9 cellular contexts compared by ENCODE assay signal in genomic region chr2:63023444-63023843, GRCh38. TPM values are rescaled to one million over a fixed set of nuclear protein-coding genes. Genes with fewer than 3 reads are reported as not detected.
DNase-seq lines count a peak whose midpoint lies in the region; ATAC-seq, FAIRE-seq and TF ChIP-seq lines count a peak whose summit lies in the region.
"Had no signal": no experiment of that assay in that cellular context is flagged by ENCODE, and none has a peak within 500 bp of the region (broad histone marks: within the 10 kb centered on the region; RNA-seq: fewer than 3 reads in every experiment).

No MANE protein-coding gene starts in this region.

- no peak overlapping the region for H3K18ac ChIP-seq in H1 (ENCODE audit: extremely low read depth, low read length)

- H2BK12ac ChIP-seq in H1 (ENCODE audit: low read depth, low read length): no peak overlapping the region

- no peak overlapping the region for H2AK5ac ChIP-seq in H1 (ENCODE audit: low read depth, low read length)

- no peak overlapping the region for H3K4me3 ChIP-seq in H1 (ENCODE audit: extremely low read depth in 1 of 4, insufficient read depth in 2 of 4, low read depth in 3 of 4, low read length in 4 of 4)
- H3K4me3 ChIP-seq in lower lobe of right lung: no peak overlapping the region

- no peak for TF ChIP-seq EP300 in H1 (IDR thresholded peaks at IDR 0.05; ENCODE audit: borderline replicate concordance in 1 of 2, low read depth in 2 of 2, low read length in 2 of 2)

- H3K79me2 ChIP-seq in H1 (ENCODE audit: control insufficient read depth in 1 of 2, insufficient read depth in 2 of 2, low read length in 2 of 2): no peaks in the 10 kb centered on the region

- H2BK15ac ChIP-seq in H1 (ENCODE audit: low read length): no peak overlapping the region

- no peaks in the 10 kb centered on the region; a peak in 1 of 4 replicates for H3K9me3 ChIP-seq in H1 (ENCODE audit: insufficient read depth in 2 of 2, low read depth in 1 of 2, low read length in 1 of 2)
- H3K9me3 ChIP-seq in lower lobe of right lung: no peaks in the 10 kb centered on the region

- H4K8ac ChIP-seq in H1 (ENCODE audit: extremely low read depth, insufficient read depth, low read length): no peak overlapping the region

- no peak overlapping the region for H3K56ac ChIP-seq in H1 (replicated peaks; ENCODE audit: insufficient read length, low read depth, low read length)

- peak in 2 of 3 experiments; percentile 59 to 73; a peak in 3 of 4 replicates for TF ChIP-seq CTCF in H1 (IDR thresholded peaks at IDR 0.05; ENCODE audit: control extremely low read depth in 1 of 3, insufficient read depth in 1 of 3, low read depth in 1 of 3, low read length in 3 of 3)
- no peak for TF ChIP-seq CTCF in lower lobe of right lung (IDR thresholded peaks at IDR 0.05)

- H3K4me2 ChIP-seq in H1 (ENCODE audit: insufficient read depth in 1 of 2, low read depth in 2 of 2, low read length in 2 of 2): no peak overlapping the region

- H3K23ac ChIP-seq in H1 (ENCODE audit: insufficient read length): no peak overlapping the region

- no peak overlapping the region for H2BK5ac ChIP-seq in H1 (ENCODE audit: low read depth, low read length)

- H3K79me1 ChIP-seq in H1 (ENCODE audit: low read depth, low read length): no peaks in the 10 kb centered on the region

- peak; percentile 87 to 92 for TF ChIP-seq RAD21 in H1 (IDR thresholded peaks at IDR 0.05 in 1 of 2, conservative IDR thresholded peaks at IDR 0.05 in 1 of 2; ENCODE audit: low read depth in 2 of 2, low read length in 2 of 2)

- CTCF ChIA-PET in H1 (lab: Charles Lee; ENCODE audit: partially characterized antibody): interaction anchor here (0.6 to 2.1 kb wide), 14 partner anchors 12 to 586 kb away, joined by 3 to 6 read pairs (median 3); no protein-coding TSS in a partner anchor

- intact Hi-C loops in lower lobe of right lung (cut with DNase I): no loop called here

- H3K4me1 ChIP-seq in H1 (replicated peaks in 1 of 4; ENCODE audit: control insufficient read depth in 3 of 4, insufficient read depth in 4 of 4, low read length in 3 of 4) (no peaks in the 10 kb centered on the region), lower lobe of right lung (no peaks in the 10 kb centered on the region)

- no peak overlapping the region for H3K9ac ChIP-seq in H1 (replicated peaks in 1 of 4; ENCODE audit: extremely low read depth in 1 of 4, low read depth in 3 of 4, low read length in 3 of 4)

- no peak overlapping the region for H3K14ac ChIP-seq in H1 (ENCODE audit: insufficient read length)

- no peaks in the 10 kb centered on the region for H3K36me3 ChIP-seq in H1 (ENCODE audit: control insufficient read depth in 2 of 4, insufficient read depth in 4 of 4, low read length in 3 of 4)
- peaks cover 4% of the 10 kb centered on the region for H3K36me3 ChIP-seq in lower lobe of right lung

- no peak overlapping the region for H4K5ac ChIP-seq in H1 (ENCODE audit: insufficient read length, low read depth, low read length)

- H3K23me2 ChIP-seq in H1 (ENCODE audit: low read depth, low read length): no peaks in the 10 kb centered on the region; the same call in 1 of the 2 replicates

- peak; percentile 18 for DNase-seq in AG08396 (ENCODE audit: low spot score)
- DNase-seq in GM18507 (ENCODE audit: extremely low spot score, insufficient read length, low read depth): no peak
- peak; percentile 37 for DNase-seq in NCI-H226
- DNase-seq in H1 (ENCODE audit: low read depth in 1 of 2, low spot score in 2 of 2): peak in 1 of 2 experiments; percentile 9
- no peak for DNase-seq in lower lobe of right lung

- no peak overlapping the region for H4K91ac ChIP-seq in H1 (replicated peaks; ENCODE audit: insufficient read length, low read length)

- no peak for TF ChIP-seq POLR2A in H1 (IDR thresholded peaks at IDR 0.05; ENCODE audit: control extremely low read depth in 1 of 2, low read depth in 2 of 2, low read length in 2 of 2)

- H2BK20ac ChIP-seq in H1 (ENCODE audit: low read length): no peak overlapping the region

- no peak overlapping the region for H2AFZ ChIP-seq in H1 (ENCODE audit: low read length)

- no peaks in the 10 kb centered on the region for H4K20me1 ChIP-seq in H1 (replicated peaks in 1 of 2; ENCODE audit: control insufficient read depth in 1 of 2, insufficient read depth in 2 of 2, low read length in 2 of 2)

- H3K27ac ChIP-seq in H1 (ENCODE audit: low read depth, low read length) (no peak overlapping the region), lower lobe of right lung (no peak overlapping the region)

- peak; percentile 44 for FAIRE-seq in GM18507 (lab: Jason Lieb, UNC)
- FAIRE-seq in H1 (lab: Jason Lieb, UNC): peak; percentile 92

- 47% methylated on average over 1 of the region's 1 CpG; no CpG with 5 or more reads in 1 of the 2 experiments for WGBS in H1 (ENCODE audit: extremely low coverage in 1 of 2, insufficient coverage in 1 of 2, insufficient read length in 1 of 2, insufficient replicate concordance in 2 of 2, low coverage in 1 of 2, low lambda C conversion rate in 2 of 2, missing lambda C conversion rate in 1 of 2), 2 experiments

- H3K4ac ChIP-seq in H1 (replicated peaks; ENCODE audit: insufficient read length, low read depth, low read length): no peak overlapping the region

- ATAC-seq in HG02970 (IDR thresholded peaks at IDR 0.05; ENCODE audit: low FRiP score, unreplicated experiment): no peak
- ATAC-seq in GM19455 (IDR thresholded peaks at IDR 0.05; ENCODE audit: unreplicated experiment): no peak
- no peak for ATAC-seq in HG03342 (IDR thresholded peaks at IDR 0.05; ENCODE audit: unreplicated experiment)
- ATAC-seq in lower lobe of right lung: no peak

- H3K27me3 ChIP-seq in H1 (replicated peaks in 1 of 4; ENCODE audit: control insufficient read depth in 3 of 4, extremely low read depth in 1 of 4, insufficient read depth in 3 of 4, low read length in 3 of 4) (no peaks in the 10 kb centered on the region), lower lobe of right lung (ENCODE audit: low read depth) (no peaks in the 10 kb centered on the region)

- POLR2A ChIA-PET in H1 (lab: Charles Lee; ENCODE audit: partially characterized antibody): no interaction called here

- H2BK120ac ChIP-seq in H1 (replicated peaks; ENCODE audit: low read depth, low read length): no peak overlapping the region

TF ChIP-seq in H1, 55 proteins besides CTCF, POLR2A, EP300 and RAD21:
- TF ChIP-seq CHD2 (IDR thresholded peaks at IDR 0.05; ENCODE audit: low read length) (no peak), BRCA1 (IDR thresholded peaks at IDR 0.05; ENCODE audit: low read depth, low read length) (no peak), SRF (IDR thresholded peaks at IDR 0.05; ENCODE audit: low read depth, low read length) (no peak)

RNA-seq across cellular contexts. Expression of gene OTX1, which starts 27.2 kb away (rescaled TPM):
- total RNA-seq in H1 (2021; fragmentation: NEBNext Ultra II Directional; extraction: Animal tissue kit (Norgen Biotek cat#: 25700)): 3.3 and 3.8 TPM in 2 replicates
- 0.24 and 0.53 TPM in 2 replicates for polyA plus RNA-seq in H1 (2011; rRNA removed)
- 0.17 TPM for polyA plus RNA-seq in H1 (2011; cell fraction: cytosol; rRNA removed)
- polyA plus RNA-seq in H1 (2011; cell fraction: nucleus; rRNA removed): 1.0 TPM
- 1.3 to 1.7 TPM (median 1.5 TPM) in 4 replicates for polyA plus RNA-seq in H1 (2012, experiment 1 of 2)
- polyA plus RNA-seq in H1 (2012, experiment 2 of 2): 0.98 TPM
- 2.7 TPM for polyA plus RNA-seq in H1 (2013, experiment 1 of 2)
- 3.1 TPM for polyA plus RNA-seq in H1 (2013, experiment 2 of 2)
- polyA minus RNA-seq in H1 (2011; rRNA and poly(A)+ RNA removed): 0.37 and 0.57 TPM in 2 replicates
- 0.59 TPM for polyA minus RNA-seq in H1 (2011; cell fraction: cytosol; rRNA and poly(A)+ RNA removed)
- polyA minus RNA-seq in H1 (2011; cell fraction: nucleus; rRNA and poly(A)+ RNA removed): 3.6 TPM
- total RNA-seq in lower lobe of right lung: 0.27 TPM
- total RNA-seq: glomerular endothelial cell had no signal

Comparison
In these comparisons a context has a peak if more than half of its experiments do, and no peak if none do; other contexts are left out.
1. DNase-seq: peak in AG08396 (single experiment) and NCI-H226 (single experiment); none in GM18507 (single experiment) and lower lobe of right lung (single experiment).